1 cellular context compared by ENCODE assay signal in genomic region chr20:2289475-2289874, GRCh38.
TF ChIP-seq lines count a peak whose summit lies in the region.

No MANE protein-coding gene starts in this region.

TF ChIP-seq in HepG2, 621 proteins besides CTCF, POLR2A, EP300 and RAD21:
- TF ChIP-seq ZBTB40 (IDR thresholded peaks at IDR 0.05) (no peak), ZBTB40 (CRISPR knock-in tag; IDR thresholded peaks at IDR 0.05) (peak; percentile 23; the same call in 1 of the 2 replicates), ZBTB25 (CRISPR knock-in tag; IDR thresholded peaks at IDR 0.05) (no peak), MBD4 (IDR thresholded peaks at IDR 0.05; ENCODE audit: borderline replicate concordance, low read length) (no peak), ZNF501 (CRISPR knock-in tag; IDR thresholded peaks at IDR 0.05) (0 out of 2 replicates have a peak, but pooled peaks have one; percentile 28), ZNF570 (CRISPR knock-in tag; IDR thresholded peaks at IDR 0.05; ENCODE audit: borderline replicate concordance) (no peak)
